Comparison of ENCODE assay signal across 8 cellular contexts in the genomic region with DNA sequence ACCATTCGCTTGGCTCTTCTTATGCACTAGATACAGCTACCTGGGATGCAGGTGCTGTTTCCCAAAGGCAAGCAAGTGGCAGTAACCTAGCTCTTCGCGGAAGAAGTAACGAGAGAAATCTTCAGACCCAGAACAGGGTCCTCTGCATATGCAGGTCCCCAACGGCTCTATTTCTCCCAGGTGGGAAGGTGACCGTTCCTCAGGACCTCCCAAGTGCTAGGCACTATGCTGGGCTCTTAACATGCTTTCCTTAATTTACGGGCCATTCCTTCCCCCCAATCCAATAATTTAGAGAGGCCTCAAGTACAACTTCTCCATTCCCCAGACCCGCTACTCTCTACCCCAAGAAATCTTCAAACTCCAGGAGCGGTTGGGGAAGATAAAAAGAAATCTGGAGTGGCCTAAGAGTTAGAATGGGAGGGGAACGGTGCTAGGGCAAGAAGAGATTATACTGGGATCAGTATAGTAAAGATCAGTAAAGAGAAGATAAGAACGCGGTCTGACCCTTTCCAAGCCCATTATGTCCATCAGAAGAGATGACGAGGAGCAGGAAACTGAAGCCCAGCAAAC. TPM values are rescaled to one million over a fixed set of nuclear protein-coding genes. Genes with fewer than 3 reads are reported as not detected.
DNase-seq lines count a peak whose midpoint lies in the region; TF ChIP-seq lines count a peak whose summit lies in the region.

No MANE protein-coding gene starts in this region.

- intact Hi-C loops in breast epithelium (cut with DNase I; ENCODE audit: low total_unique reads), result no loop called here

- no peak for TF ChIP-seq CTCF in AG04449 (IDR thresholded peaks at IDR 0.05; ENCODE audit: insufficient read depth, low read length, missing control alignments)
- TF ChIP-seq CTCF in KMS-11 (conservative IDR thresholded peaks at IDR 0.05; ENCODE audit: low read depth, low read length), result no peak
- no peak for TF ChIP-seq CTCF in breast epithelium (IDR thresholded peaks at IDR 0.05)

- H3K27me3 ChIP-seq in KMS-11 (ENCODE audit: insufficient read depth, low read depth) (no peaks in the 10 kb centered on the region; the same call in 1 of the 2 replicates), breast epithelium (no peaks in the 10 kb centered on the region), mucosa of stomach (ENCODE audit: control insufficient read depth, insufficient read depth, low read length) (no peaks in the 10 kb centered on the region)

- DNase-seq in AG04449 (ENCODE audit: low read depth, low spot score) (no peak), breast epithelium (ENCODE audit: low spot score in 2 of 2) (no peak), nucleus accumbens (lab: John Stamatoyannopoulos, UW) (no peak), DMS114 treated with DMSO at 0.1 percent for 48 hours (lab: John Stamatoyannopoulos, UW; ENCODE audit: unreplicated experiment) (no peak), COLO829 (ENCODE audit: low spot score) (no peak)
- DNase-seq in stimulated activated CD4-positive, alpha-beta T cell treated with anti-CD3 and anti-CD28 coated beads, Interleukin-4, amount 100 ng/mL, for 4 hours, result no peak

- no peak for TF ChIP-seq POLR2A in breast epithelium (IDR thresholded peaks at IDR 0.05)

- peaks cover 22% of the 10 kb centered on the region; the same call in 1 of the 2 replicates for H4K20me1 ChIP-seq in KMS-11 (ENCODE audit: insufficient read depth)

- peaks cover 52% of the 10 kb centered on the region for H3K79me2 ChIP-seq in KMS-11 (ENCODE audit: insufficient read depth, low read depth)

- H3K36me3 ChIP-seq in KMS-11 (ENCODE audit: insufficient read depth), result no peaks in the 10 kb centered on the region
- H3K36me3 ChIP-seq in breast epithelium, result no peaks in the 10 kb centered on the region
- no peaks in the 10 kb centered on the region for H3K36me3 ChIP-seq in mucosa of stomach (ENCODE audit: control insufficient read depth, insufficient read depth, low read length)

- H2AFZ ChIP-seq in KMS-11 (ENCODE audit: low read depth), result peak overlapping the region; percentile 91

- H3K4me1 ChIP-seq in KMS-11 (ENCODE audit: low read depth, poor library complexity, severe bottlenecking) (peaks cover 43% of the 10 kb centered on the region), breast epithelium (peaks cover 4 to 17% of the 10 kb centered on the region in 2 donors), mucosa of stomach (ENCODE audit: control insufficient read depth, insufficient read depth, low read length) (peaks cover 28% of the 10 kb centered on the region)

- H3K9me3 ChIP-seq in breast epithelium (no peaks in the 10 kb centered on the region), mucosa of stomach (ENCODE audit: control insufficient read depth, low read length) (no peaks in the 10 kb centered on the region)

- CTCF ChIA-PET in AG04449 (lab: Yijun Ruan, JAX), result interaction anchor here (1.3 kb wide), 1 partner anchor 18 kb away, joined by 3 read pairs; no protein-coding TSS in a partner anchor

- H3K9ac ChIP-seq in KMS-11, result peak overlapping the region; percentile 92
- H3K9ac ChIP-seq in mucosa of stomach (ENCODE audit: low read length), result peak overlapping the region; percentile 92

- POLR2A ChIA-PET in AG04449 (lab: Yijun Ruan, JAX), result interaction anchor here (0.6 to 2.7 kb wide), 6 partner anchors 13 to 1184 kb away, joined by 3 to 7 read pairs (median 3); a partner anchor contains a TSS

- peak overlapping the region; percentile 87 for H3K4me3 ChIP-seq in AG04449 (ENCODE audit: low read depth, low read length)
- H3K4me3 ChIP-seq in KMS-11 (IDR thresholded peaks at IDR 0.05; ENCODE audit: insufficient read depth, low read depth, low read length), result peak overlapping the region; percentile 97
- peak overlapping the region; percentile 87 to 96 (median 89) for H3K4me3 ChIP-seq in breast epithelium
- peak overlapping the region; percentile 96 for H3K4me3 ChIP-seq in mucosa of stomach (ENCODE audit: low read length)

- H3K4me2 ChIP-seq in KMS-11, result peak overlapping the region; percentile 72

- H3K27ac ChIP-seq in KMS-11 (peak overlapping the region; percentile 74), breast epithelium (peak overlapping the region; percentile 90 to 95)

RNA-seq across cellular contexts. Expression of a gene that starts 0.4 kb away (rescaled TPM):
- total RNA-seq in breast epithelium, result 10 to 100 TPM; 35.1 to 48.4 (median 37.6) TPM

RNA-seq across cellular contexts. Expression of a gene that starts 1.5 kb away (rescaled TPM):
- total RNA-seq in breast epithelium, result 10 to 100 TPM; 47.5 to 66.2 (median 59.0) TPM

RNA-seq across cellular contexts. Expression of a gene that starts 21.0 kb away (rescaled TPM):
- total RNA-seq in breast epithelium, result 10 to 100 TPM in 1 of 3 donors, 1 to 10 TPM in 2; 4.4 to 13.6 (median 7.9) TPM
